8 cellular contexts compared by ENCODE assay signal in genomic region chr16:85659805-85660511, GRCh38. TPM values are rescaled to one million over a fixed set of nuclear protein-coding genes. Genes with fewer than 3 reads are reported as not detected.
DNase-seq lines count a peak whose midpoint lies in the region; ATAC-seq and TF ChIP-seq lines count a peak whose summit lies in the region.

No MANE protein-coding gene starts in this region.

- H3K9me3 ChIP-seq in OCI-LY3 (ENCODE audit: insufficient read depth, low read length) (no peaks in the 10 kb centered on the region), neutrophil (no peaks in the 10 kb centered on the region), thyroid gland (no peaks in the 10 kb centered on the region)

- H3K36me3 ChIP-seq in OCI-LY3 (replicated peaks; ENCODE audit: low read depth, low read length) (peaks cover 34% of the 10 kb centered on the region), neutrophil (peaks cover 95% of the 10 kb centered on the region), thyroid gland (peaks cover 76 to 86% of the 10 kb centered on the region in 2 donors)

- H3K27me3 ChIP-seq in OCI-LY3 (ENCODE audit: low read depth, low read length): no peaks in the 10 kb centered on the region
- no peaks in the 10 kb centered on the region for H3K27me3 ChIP-seq in neutrophil
- no peaks in the 10 kb centered on the region for H3K27me3 ChIP-seq in thyroid gland

- peak; percentile 91 for TF ChIP-seq CTCF in AG09319 (IDR thresholded peaks at IDR 0.05; ENCODE audit: low read depth, low read length)
- peak; percentile 85 for TF ChIP-seq CTCF in OCI-LY3 (IDR thresholded peaks at IDR 0.05; ENCODE audit: low read depth, low read length)
- peak; percentile 88 for TF ChIP-seq CTCF in fibroblast of mammary gland (conservative IDR thresholded peaks at IDR 0.05; ENCODE audit: control insufficient read depth, insufficient read depth, low read depth, low read length)
- TF ChIP-seq CTCF in neutrophil (IDR thresholded peaks at IDR 0.05): peak; percentile 83
- TF ChIP-seq CTCF in thyroid gland (IDR thresholded peaks at IDR 0.05): peak; percentile 72 to 91 (median 80)

- 76 to 77% methylated on average over 10 of the region's 12 CpGs for WGBS in thyroid gland, 2 donors

- no peak overlapping the region for H3K4me2 ChIP-seq in OCI-LY3 (ENCODE audit: low read length)

- H3K4me3 ChIP-seq in OCI-LY3 (ENCODE audit: low read length) (no peak overlapping the region), fibroblast of mammary gland (ENCODE audit: control insufficient read depth, low read depth, low read length) (no peak overlapping the region), neutrophil (ENCODE audit: low read depth in 1 of 2, low read length in 1 of 2) (no peak overlapping the region), thyroid gland (replicated peaks in 1 of 3) (no peak overlapping the region)

- H3K9ac ChIP-seq in OCI-LY3 (ENCODE audit: low read length): no peak overlapping the region

- H3K79me2 ChIP-seq in OCI-LY3 (ENCODE audit: low read length): no peaks in the 10 kb centered on the region

- H3K27ac ChIP-seq in OCI-LY3 (ENCODE audit: low read length) (no peak overlapping the region), neutrophil (no peak overlapping the region), thyroid gland (peak overlapping the region in 2 of 3 donors; percentile 32 to 45)

- peak; percentile 47 for ATAC-seq in GM21825 (IDR thresholded peaks at IDR 0.05; ENCODE audit: unreplicated experiment)
- no peak for ATAC-seq in HG02763 (IDR thresholded peaks at IDR 0.05; ENCODE audit: unreplicated experiment)

- H3K4me1 ChIP-seq in OCI-LY3 (ENCODE audit: low read length) (no peaks in the 10 kb centered on the region), neutrophil (ENCODE audit: control insufficient read depth in 1 of 2, insufficient read depth in 1 of 2, low read depth in 1 of 2, low read length in 1 of 2) (no peaks in the 10 kb centered on the region), thyroid gland (peaks cover 10 to 19% of the 10 kb centered on the region in 2 donors)

- intact Hi-C loops in thyroid gland (cut with DNase I): loop anchor here (5.0 kb wide), 1 partner anchor 57 kb away; no protein-coding TSS in a partner anchor

- H4K20me1 ChIP-seq in OCI-LY3 (ENCODE audit: insufficient read depth, low read length): peaks cover 5% of the 10 kb centered on the region; the same call in 1 of the 2 replicates

- DNase-seq in AG09319 (ENCODE audit: extremely low read depth, low read depth) (no peak), fibroblast of mammary gland (ENCODE audit: low read depth) (peak; percentile 50), thyroid gland (peak; percentile 71 to 73)
- peak; percentile 85 to 86 for DNase-seq in activated T-cell treated with anti-CD3 and anti-CD28 coated beads, Interleukin-2, amount 50 U/mL, for 48 hours

- peak in 1 of 2 donors; percentile 11 for TF ChIP-seq POLR2A in thyroid gland (IDR thresholded peaks at IDR 0.05)

- no peak overlapping the region for H2AFZ ChIP-seq in OCI-LY3 (ENCODE audit: low read depth, low read length)

RNA-seq across cellular contexts. Expression of gene GINS2, which starts 28.8 kb away (rescaled TPM):
- 1 to 10 TPM in 1 of 4 donors, under 1 TPM in 3; 0.24 to 1.2 (median 0.55) TPM for total RNA-seq in thyroid gland

RNA-seq across cellular contexts. Expression of gene GSE1, which starts 46.8 kb away (rescaled TPM):
- 100 to 1,000 TPM in 1 of 4 donors, 10 to 100 TPM in 3; 54.2 to 155 (median 71.9) TPM for total RNA-seq in thyroid gland

Comparison
In these comparisons a context has a peak if more than half of its experiments do, and no peak if none do; other contexts are left out.
1. H3K27ac ChIP-seq: peak in thyroid gland (2 of 3); none in OCI-LY3 (single experiment) and neutrophil (single experiment).
2. Peak in every context shown above with its lines, with median percentiles within 50 percentile points of each other: CTCF ChIP-seq.